Comparison of ENCODE assay signal across 29 cellular contexts in genomic region chr6:48912503-48912902, GRCh38.
"Had no signal": no experiment of that assay in that cellular context is flagged by ENCODE, and none has a peak within 500 bp of the region (broad histone marks: within the 10 kb centered on the region; RNA-seq: fewer than 3 reads in every experiment).

No MANE protein-coding gene starts in this region.

- H3K9me3 ChIP-seq: stomach, suprapubic skin, testis, thoracic aorta, thyroid gland, tibial artery, tibial nerve, transverse colon, upper lobe of left lung, upper lobe of right lung, uterus, vagina had no signal

- ATAC-seq: stimulated activated effector memory CD8-positive, alpha-beta T cell treated with anti-CD3 and anti-CD28 coated beads, Interleukin-12 subunit alpha, Interleukin-12 subunit beta, amount 100 ng/mL, for 72 hours; stimulated activated memory B cell treated with anti-CD40 and anti-IgM and Interleukin-4, amounts not matched to agents 10 μg/mL and 1 μg/mL and 100 μg/mL, for 72 hours; stimulated activated naive B cell treated with anti-CD40 and anti-IgM and Interleukin-4, amounts not matched to agents 10 μg/mL and 1 μg/mL and 100 μg/mL, for 72 hours; stimulated activated naive CD8-positive, alpha-beta T cell treated with anti-CD3 and anti-CD28 coated beads, Interleukin-15, amount 100 ng/mL, for 72 hours; stimulated activated naive CD8-positive, alpha-beta T cell treated with anti-CD3 and anti-CD28 coated beads, Interleukin-15, Interleukin-2, amounts not matched to agents 100 U/mL and 50 U/mL, for 24 hours; upper lobe of right lung had no signal

- H3K4me1 ChIP-seq: stomach, suprapubic skin, testis, thyroid gland, tibial artery, tibial nerve, transverse colon, upper lobe of left lung, upper lobe of right lung, uterus, vagina had no signal

- H3K27ac ChIP-seq: stomach, suprapubic skin, testis, thoracic aorta, thyroid gland, tibial artery, tibial nerve, transverse colon, upper lobe of left lung, upper lobe of right lung, uterus, vagina had no signal

- H3K27ac Mint-ChIP-seq: stimulated activated effector memory CD8-positive, alpha-beta T cell treated with anti-CD3 and anti-CD28 coated beads, Interleukin-12 subunit alpha, Interleukin-12 subunit beta, amount 100 ng/mL, for 72 hours; stimulated activated memory B cell treated with anti-CD40 and anti-IgM and Interleukin-4, amounts not matched to agents 10 μg/mL and 1 μg/mL and 100 μg/mL, for 72 hours; stimulated activated naive B cell treated with anti-CD40 and anti-IgM and Interleukin-4, amounts not matched to agents 10 μg/mL and 1 μg/mL and 100 μg/mL, for 72 hours; stimulated activated naive CD8-positive, alpha-beta T cell treated with anti-CD3 and anti-CD28 coated beads, Interleukin-15, amount 100 ng/mL, for 72 hours; stimulated activated naive CD8-positive, alpha-beta T cell treated with anti-CD3 and anti-CD28 coated beads, Interleukin-15, Interleukin-2, amounts not matched to agents 100 ng/mL and 50 ng/mL, for 24 hours; type B pancreatic cell had no signal

- H3K4me3 ChIP-seq: stomach, suprapubic skin, testis, thoracic aorta, thyroid gland, tibial artery, tibial nerve, transverse colon, upper lobe of left lung, upper lobe of right lung, uterus, vagina had no signal

- DNase-seq: stimulated activated CD4-positive, alpha-beta T cell treated with anti-CD3 and anti-CD28 coated beads, Interleukin-2, amount 100 ng/mL, for 48 hours; stimulated activated CD4-positive, alpha-beta T cell treated with anti-CD3 and anti-CD28 coated beads, Interleukin-4, amount 100 ng/mL, for 1 hour; stimulated activated CD4-positive, alpha-beta T cell treated with anti-CD3 and anti-CD28 coated beads, Interleukin-4, amount 100 ng/mL, for 24 hours; stimulated activated CD4-positive, alpha-beta T cell treated with anti-CD3 and anti-CD28 coated beads, Interleukin-4, amount 100 ng/mL, for 4 hours; stimulated activated CD8-positive, alpha-beta memory T cell treated with anti-CD3 and anti-CD28 coated beads, Interleukin-4, amount 100 ng/mL, for 48 hours; stimulated activated naive B cell treated with anti-CD40 and anti-IgM and Interleukin-4, amounts not matched to agents 10 μg/mL and 1 μg/mL and 100 μg/mL, for 72 hours; stimulated activated naive CD4-positive, alpha-beta T cell; stimulated activated naive CD4-positive, alpha-beta T cell treated with Interleukin-2 at 50 U/mL for 16 hours; stimulated activated naive CD8-positive, alpha-beta T cell treated with anti-CD3 and anti-CD28 coated beads, Interleukin-15, amount 100 ng/mL, for 72 hours; stimulated activated naive CD8-positive, alpha-beta T cell treated with anti-CD3 and anti-CD28 coated beads, Interleukin-15, Interleukin-2, amounts not matched to agents 100 U/mL and 50 U/mL, for 24 hours; stomach; substantia nigra; testis; thyroid gland; tibial artery; transverse colon; trophoblast cell; upper lobe of left lung; upper lobe of right lung; uterus had no signal

- H3K27me3 ChIP-seq: stomach, suprapubic skin, testis, thyroid gland, tibial artery, tibial nerve, transverse colon, upper lobe of left lung, upper lobe of right lung, uterus, vagina had no signal

- FAIRE-seq: urothelium cell line had no signal

- H3K36me3 Mint-ChIP-seq: stimulated activated effector memory CD8-positive, alpha-beta T cell treated with anti-CD3 and anti-CD28 coated beads, Interleukin-12 subunit alpha, Interleukin-12 subunit beta, amount 100 ng/mL, for 72 hours; stimulated activated memory B cell treated with anti-CD40 and anti-IgM and Interleukin-4, amounts not matched to agents 10 μg/mL and 1 μg/mL and 100 μg/mL, for 72 hours; stimulated activated naive B cell treated with anti-CD40 and anti-IgM and Interleukin-4, amounts not matched to agents 10 μg/mL and 1 μg/mL and 100 μg/mL, for 72 hours; type B pancreatic cell had no signal

- H3K4me1 Mint-ChIP-seq: stimulated activated effector memory CD8-positive, alpha-beta T cell treated with anti-CD3 and anti-CD28 coated beads, Interleukin-12 subunit alpha, Interleukin-12 subunit beta, amount 100 ng/mL, for 72 hours; stimulated activated memory B cell treated with anti-CD40 and anti-IgM and Interleukin-4, amounts not matched to agents 10 μg/mL and 1 μg/mL and 100 μg/mL, for 72 hours; stimulated activated naive B cell treated with anti-CD40 and anti-IgM and Interleukin-4, amounts not matched to agents 10 μg/mL and 1 μg/mL and 100 μg/mL, for 72 hours; stimulated activated naive CD8-positive, alpha-beta T cell treated with anti-CD3 and anti-CD28 coated beads, Interleukin-15, amount 100 ng/mL, for 72 hours had no signal

- H3K27me3 Mint-ChIP-seq: stimulated activated memory B cell treated with anti-CD40 and anti-IgM and Interleukin-4, amounts not matched to agents 10 μg/mL and 1 μg/mL and 100 μg/mL, for 72 hours; stimulated activated naive B cell treated with anti-CD40 and anti-IgM and Interleukin-4, amounts not matched to agents 10 μg/mL and 1 μg/mL and 100 μg/mL, for 72 hours; stimulated activated naive CD8-positive, alpha-beta T cell treated with anti-CD3 and anti-CD28 coated beads, Interleukin-15, amount 100 ng/mL, for 72 hours; stimulated activated naive CD8-positive, alpha-beta T cell treated with anti-CD3 and anti-CD28 coated beads, Interleukin-15, Interleukin-2, amounts not matched to agents 100 ng/mL and 50 ng/mL, for 24 hours; type B pancreatic cell had no signal

- H3K4me3 Mint-ChIP-seq: stimulated activated effector memory CD8-positive, alpha-beta T cell treated with anti-CD3 and anti-CD28 coated beads, Interleukin-12 subunit alpha, Interleukin-12 subunit beta, amount 100 ng/mL, for 72 hours; stimulated activated memory B cell treated with anti-CD40 and anti-IgM and Interleukin-4, amounts not matched to agents 10 μg/mL and 1 μg/mL and 100 μg/mL, for 72 hours; stimulated activated naive B cell treated with anti-CD40 and anti-IgM and Interleukin-4, amounts not matched to agents 10 μg/mL and 1 μg/mL and 100 μg/mL, for 72 hours; stimulated activated naive CD8-positive, alpha-beta T cell treated with anti-CD3 and anti-CD28 coated beads, Interleukin-15, amount 100 ng/mL, for 72 hours; stimulated activated naive CD8-positive, alpha-beta T cell treated with anti-CD3 and anti-CD28 coated beads, Interleukin-15, Interleukin-2, amounts not matched to agents 100 ng/mL and 50 ng/mL, for 24 hours; type B pancreatic cell had no signal

- H3K9me3 Mint-ChIP-seq: stimulated activated naive CD8-positive, alpha-beta T cell treated with anti-CD3 and anti-CD28 coated beads, Interleukin-15, Interleukin-2, amounts not matched to agents 100 ng/mL and 50 ng/mL, for 24 hours; type B pancreatic cell had no signal

- H3K36me3 ChIP-seq: stomach, suprapubic skin, thoracic aorta, thyroid gland, tibial artery, tibial nerve, transverse colon, upper lobe of left lung, upper lobe of right lung, uterus, vagina had no signal
